In genomic region chr1:202586018-202586821, GRCh38 we compare ENCODE assay signal across 8 cellular contexts.
DNase-seq lines count a peak whose midpoint lies in the region; ATAC-seq and TF ChIP-seq lines count a peak whose summit lies in the region.

No MANE protein-coding gene starts in this region.

- ATAC-seq in Right ventricle myocardium superior (ENCODE audit: poor library complexity) (peak; percentile 0), Right ventricle myocardium inferior (no peak), left lung (peak; percentile 27), aorta (ENCODE audit: low FRiP score) (no peak), HG02870 (IDR thresholded peaks at IDR 0.05; ENCODE audit: unreplicated experiment) (no peak), GM19452 (IDR thresholded peaks at IDR 0.05; ENCODE audit: unreplicated experiment) (no peak), HG02798 (IDR thresholded peaks at IDR 0.05; ENCODE audit: poor library complexity, unreplicated experiment) (no peak)

- H3K4me3 ChIP-seq in left lung = no peak overlapping the region
- H3K4me3 ChIP-seq in aorta (ENCODE audit: low read length in 2 of 2) = no peak overlapping the region

- peak; percentile 58 for DNase-seq in Right ventricle myocardium superior
- DNase-seq in Right ventricle myocardium inferior (ENCODE audit: missing footprints) = no peak
- DNase-seq in left lung = no peak
- DNase-seq in aorta = peak in 1 of 2 donors; percentile 67

- H3K36me3 ChIP-seq in left lung (peaks cover 0 to 31% of the 10 kb centered on the region in 2 donors), aorta (ENCODE audit: control insufficient read depth in 1 of 2, insufficient read depth in 2 of 2, low read length in 1 of 2) (peaks cover 6 to 12% of the 10 kb centered on the region in 2 donors)

- peaks cover 0 to 19% of the 10 kb centered on the region in 2 donors for H3K27me3 ChIP-seq in left lung
- H3K27me3 ChIP-seq in aorta (ENCODE audit: control insufficient read depth in 1 of 2, insufficient read depth in 2 of 2, low read length in 1 of 2) = no peaks in the 10 kb centered on the region

- 0 out of 2 replicates have a peak overlapping the region, but pooled peaks have one; percentile 12 for H3K27ac ChIP-seq in VCaP
- H3K27ac ChIP-seq in left lung = no peak overlapping the region
- peak overlapping the region; percentile 30 to 64 for H3K27ac ChIP-seq in aorta (ENCODE audit: low read depth in 1 of 2, low read length in 2 of 2)

- H3K9me3 ChIP-seq in left lung (no peaks in the 10 kb centered on the region), aorta (ENCODE audit: control insufficient read depth, low read length) (no peaks in the 10 kb centered on the region)

- 23 to 29% methylated on average over 4 of the region's 4 CpGs for WGBS in aorta, 2 donors

- TF ChIP-seq CTCF in VCaP (conservative IDR thresholded peaks at IDR 0.05) (no peak), left lung (IDR thresholded peaks at IDR 0.05) (no peak)

- peaks cover 0 to 20% of the 10 kb centered on the region in 2 donors for H3K4me1 ChIP-seq in left lung
- H3K4me1 ChIP-seq in aorta (ENCODE audit: control insufficient read depth in 1 of 2, insufficient read depth in 2 of 2, low read length in 2 of 2) = peaks cover 7 to 10% of the 10 kb centered on the region in 2 donors

- intact Hi-C loops in Right ventricle myocardium superior (cut with DNase I) = no loop called here
- intact Hi-C loops in Right ventricle myocardium inferior (cut with DNase I) = no loop called here
- intact Hi-C loops in left lung (cut with DNase I) = no loop called here
- intact Hi-C loops in aorta (cut with DNase I) = loop anchor here (5.0 kb wide), 2 partner anchors 44 to 79 kb away; no protein-coding TSS in a partner anchor

Comparison
In these comparisons a context has a peak if more than half of its experiments do, and no peak if none do; other contexts are left out.
1. ATAC-seq: peak in Right ventricle myocardium superior (single experiment) and left lung (single experiment); none in Right ventricle myocardium inferior (single experiment), aorta (single experiment), HG02870 (single experiment), GM19452 (single experiment) and HG02798 (single experiment).
2. H3K27ac ChIP-seq: peak in VCaP (single experiment) and aorta (2 of 2); none in left lung (0 of 2).
3. intact Hi-C loops: an anchor here in aorta (5.0 kb wide); none called in Right ventricle myocardium superior, Right ventricle myocardium inferior and left lung.